10 cellular contexts compared by ENCODE assay signal in the genomic region with DNA sequence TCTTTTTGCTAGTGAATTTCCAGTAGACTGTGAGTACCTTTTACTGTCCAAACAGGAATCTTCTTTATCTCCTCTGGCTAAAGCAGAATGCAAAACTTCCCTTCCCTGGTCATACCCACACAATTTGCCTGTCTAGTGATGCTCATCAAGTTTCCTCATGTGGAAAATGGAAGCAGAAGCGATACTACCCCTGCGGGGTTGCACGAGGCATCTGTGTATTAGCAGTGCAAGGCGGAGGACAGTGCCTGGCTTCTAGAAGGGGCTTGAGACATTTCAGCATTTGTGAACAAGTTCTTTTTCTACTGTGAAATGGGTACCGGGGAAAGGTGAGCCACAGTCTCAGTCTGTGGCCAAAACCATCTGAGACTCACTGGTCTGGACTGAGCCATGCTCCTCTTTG.
DNase-seq lines count a peak whose midpoint lies in the region; ATAC-seq and TF ChIP-seq lines count a peak whose summit lies in the region.
"Had no signal": no experiment of that assay in that cellular context is flagged by ENCODE, and none has a peak within 500 bp of the region (broad histone marks: within the 10 kb centered on the region; RNA-seq: fewer than 3 reads in every experiment).

No MANE protein-coding gene starts in this region.

- peaks cover 35% of the 10 kb centered on the region for H3K27me3 ChIP-seq in left ventricle myocardium inferior (ENCODE audit: low read depth)

- no peak overlapping the region for H3K27ac Mint-ChIP-seq in stimulated activated memory B cell treated with anti-CD40 and anti-IgM and Interleukin-4, amounts not matched to agents 10 μg/mL and 1 μg/mL and 100 μg/mL, for 72 hours
- H3K27ac Mint-ChIP-seq: activated naive CD8-positive, alpha-beta T cell treated with anti-CD3 and anti-CD28 coated beads for 36 hours had no signal

- ATAC-seq in GM19035 (IDR thresholded peaks at IDR 0.05; ENCODE audit: unreplicated experiment) (peak; percentile 77), GM21786 (IDR thresholded peaks at IDR 0.05; ENCODE audit: unreplicated experiment) (peak; percentile 77), HG03342 (IDR thresholded peaks at IDR 0.05; ENCODE audit: unreplicated experiment) (peak; percentile 92), HG03196 (IDR thresholded peaks at IDR 0.05; ENCODE audit: unreplicated experiment) (no peak)
- peak; percentile 50 for ATAC-seq in stimulated activated memory B cell treated with anti-CD40 and anti-IgM and Interleukin-4, amounts not matched to agents 10 μg/mL and 1 μg/mL and 100 μg/mL, for 72 hours

- DNase-seq in left ventricle myocardium inferior: no peak
- DNase-seq in NCI-H82 (lab: John Stamatoyannopoulos, UW): no peak
- DNase-seq in NCI-H1105 (lab: John Stamatoyannopoulos, UW): no peak
- DNase-seq: activated naive CD8-positive, alpha-beta T cell treated with anti-CD3 and anti-CD28 coated beads for 36 hours; NCI-H1930 had no signal

- peaks cover 22% of the 10 kb centered on the region for H3K9me3 ChIP-seq in left ventricle myocardium inferior (replicated peaks)

- H3K27me3 Mint-ChIP-seq in stimulated activated memory B cell treated with anti-CD40 and anti-IgM and Interleukin-4, amounts not matched to agents 10 μg/mL and 1 μg/mL and 100 μg/mL, for 72 hours: peaks cover 41% of the 10 kb centered on the region

- H3K9me3 Mint-ChIP-seq in stimulated activated memory B cell treated with anti-CD40 and anti-IgM and Interleukin-4, amounts not matched to agents 10 μg/mL and 1 μg/mL and 100 μg/mL, for 72 hours: peaks cover 12% of the 10 kb centered on the region

- intact Hi-C loops in left ventricle myocardium inferior (cut with micrococcal nuclease): loop anchor here (10.0 kb wide), 1 partner anchor 221 kb away; a partner anchor contains a TSS

- H3K4me3 Mint-ChIP-seq in stimulated activated memory B cell treated with anti-CD40 and anti-IgM and Interleukin-4, amounts not matched to agents 10 μg/mL and 1 μg/mL and 100 μg/mL, for 72 hours: no peak overlapping the region
- H3K4me3 Mint-ChIP-seq: activated naive CD8-positive, alpha-beta T cell treated with anti-CD3 and anti-CD28 coated beads for 36 hours had no signal

- no peak for TF ChIP-seq CTCF in left ventricle myocardium inferior (IDR thresholded peaks at IDR 0.05; ENCODE audit: borderline replicate concordance)

- H3K4me3 ChIP-seq in left ventricle myocardium inferior: no peak overlapping the region

- no peaks in the 10 kb centered on the region for H3K4me1 ChIP-seq in left ventricle myocardium inferior

- H3K36me3 Mint-ChIP-seq in stimulated activated memory B cell treated with anti-CD40 and anti-IgM and Interleukin-4, amounts not matched to agents 10 μg/mL and 1 μg/mL and 100 μg/mL, for 72 hours: no peaks in the 10 kb centered on the region
- H3K36me3 Mint-ChIP-seq: activated naive CD8-positive, alpha-beta T cell treated with anti-CD3 and anti-CD28 coated beads for 36 hours had no signal

- H3K27ac ChIP-seq in left ventricle myocardium inferior (replicated peaks): no peak overlapping the region

- no peaks in the 10 kb centered on the region for H3K36me3 ChIP-seq in left ventricle myocardium inferior

- H3K4me1 Mint-ChIP-seq in stimulated activated memory B cell treated with anti-CD40 and anti-IgM and Interleukin-4, amounts not matched to agents 10 μg/mL and 1 μg/mL and 100 μg/mL, for 72 hours: peaks cover 6% of the 10 kb centered on the region
- H3K4me1 Mint-ChIP-seq: activated naive CD8-positive, alpha-beta T cell treated with anti-CD3 and anti-CD28 coated beads for 36 hours had no signal
